Comparison of ENCODE assay signal across 8 cellular contexts in the genomic region with DNA sequence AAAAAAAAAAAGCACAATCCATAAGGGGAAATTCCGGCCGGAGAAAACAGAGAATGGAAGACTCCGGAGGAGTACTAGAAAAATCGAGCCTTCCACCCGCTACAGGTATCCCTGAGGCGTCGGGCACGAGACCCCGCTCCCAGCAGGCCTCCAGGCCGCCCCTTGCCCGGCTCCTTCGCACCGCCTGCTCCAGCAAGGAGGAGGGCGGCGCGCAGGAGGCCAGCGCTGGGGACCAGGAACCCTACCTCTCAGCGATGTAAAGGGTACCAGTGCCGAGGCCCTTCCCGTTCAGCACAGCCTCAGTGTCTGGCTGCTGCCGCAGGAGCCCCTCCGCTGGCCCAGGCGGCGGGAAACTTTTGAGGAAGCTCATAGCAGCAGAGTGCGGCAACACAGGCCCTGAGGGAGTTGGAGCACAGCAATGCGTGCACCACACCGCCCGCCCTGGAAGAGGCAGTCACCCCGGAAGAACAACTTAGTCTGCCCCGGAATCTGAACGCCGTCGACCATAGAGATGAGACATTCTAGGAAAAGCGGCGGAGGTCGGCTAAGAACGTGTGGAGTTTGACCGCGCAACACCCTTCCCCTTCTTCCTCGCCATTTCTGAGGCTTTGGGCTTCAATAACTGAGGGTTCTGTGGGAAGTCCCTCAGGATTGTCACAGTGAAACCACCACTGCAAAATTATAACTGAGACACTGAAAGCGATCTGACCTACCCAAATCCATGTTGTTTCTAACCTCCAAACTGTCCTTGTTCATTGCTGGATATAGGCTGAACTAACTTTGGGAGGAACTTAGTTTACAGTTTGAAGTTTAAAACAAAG. TPM values are rescaled to one million over a fixed set of nuclear protein-coding genes. Genes with fewer than 3 reads are reported as not detected.
A peak's percentile ranks its signal among the peaks of the same experiment; 100 is the strongest.
DNase-seq lines count a peak whose midpoint lies in the region; FAIRE-seq and TF ChIP-seq lines count a peak whose summit lies in the region.

A gene with protein sequence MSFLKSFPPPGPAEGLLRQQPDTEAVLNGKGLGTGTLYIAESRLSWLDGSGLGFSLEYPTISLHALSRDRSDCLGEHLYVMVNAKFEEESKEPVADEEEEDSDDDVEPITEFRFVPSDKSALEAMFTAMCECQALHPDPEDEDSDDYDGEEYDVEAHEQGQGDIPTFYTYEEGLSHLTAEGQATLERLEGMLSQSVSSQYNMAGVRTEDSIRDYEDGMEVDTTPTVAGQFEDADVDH (minus strand): TSS at position 450 of the 821 bp plus-strand sequence. CDS start 80 bp downstream, at position 370.

- peaks cover 24% of the 10 kb centered on the region for H4K20me1 ChIP-seq in Loucy (ENCODE audit: insufficient read depth, low read length, poor library complexity, severe bottlenecking)

- peaks cover 2% of the 10 kb centered on the region for H3K9me3 Mint-ChIP-seq in neural crest cell

- H3K9me3 ChIP-seq in Loucy (ENCODE audit: insufficient read depth, low read depth, low read length) (peaks cover 6% of the 10 kb centered on the region; the same call in 1 of the 2 replicates), stomach smooth muscle (ENCODE audit: control insufficient read depth in 2 of 2, low read length in 2 of 2) (no peaks in the 10 kb centered on the region)

- peak within 1 kb of the TSS; percentile 78 for H3K27ac Mint-ChIP-seq in neural crest cell (ENCODE audit: unreplicated experiment)

- peak; percentile 43 for FAIRE-seq in H54 (lab: Jason Lieb, UNC)

- peak within 1 kb of the TSS; percentile 86 for H3K27ac ChIP-seq in stomach smooth muscle (ENCODE audit: low read length)

- H3F3A ChIP-seq in Loucy (ENCODE audit: low read depth) = peaks cover 5% of the 10 kb centered on the region; the same call in 1 of the 2 replicates

- H3K36me3 ChIP-seq in Loucy (ENCODE audit: insufficient read depth, low read length) (no peaks in the 10 kb centered on the region), stomach smooth muscle (ENCODE audit: control insufficient read depth in 2 of 2, insufficient read depth in 2 of 2, low read length in 2 of 2) (no peaks in the 10 kb centered on the region)

- H3K9ac ChIP-seq in Loucy (ENCODE audit: low read depth, low read length, poor library complexity, severe bottlenecking) (peak within 1 kb of the TSS; percentile 93), stomach smooth muscle (ENCODE audit: low read length in 2 of 2) (peak within 1 kb of the TSS; percentile 93 to 98)

- peak; percentile 88 for TF ChIP-seq POLR2A in H54 (IDR thresholded peaks at IDR 0.05; ENCODE audit: low read depth, low read length)

- peaks cover 3% of the 10 kb centered on the region for H3K36me3 Mint-ChIP-seq in neural crest cell (ENCODE audit: low read depth)

- peak within 1 kb of the TSS; percentile 96 for H3K4me3 Mint-ChIP-seq in neural crest cell

- peak within 1 kb of the TSS; percentile 97 for H3K4me2 ChIP-seq in Loucy (ENCODE audit: low read depth, low read length, poor library complexity, severe bottlenecking)

- H3K27me3 ChIP-seq in Loucy (ENCODE audit: insufficient read depth, low read length, poor library complexity, severe bottlenecking) (peaks cover 7% of the 10 kb centered on the region), stomach smooth muscle (ENCODE audit: control insufficient read depth in 1 of 2, insufficient read depth in 2 of 2, low read length in 2 of 2) (no peaks in the 10 kb centered on the region)

- H3K9me2 ChIP-seq in Loucy (replicated peaks; ENCODE audit: low read depth, low read length) = no peaks in the 10 kb centered on the region

- peak within 1 kb of the TSS; percentile 100 for H2AFZ ChIP-seq in Loucy (ENCODE audit: low read length)

- TF ChIP-seq CTCF in Loucy (conservative IDR thresholded peaks at IDR 0.05; ENCODE audit: low read length) (no peak), foreskin fibroblast (IDR thresholded peaks at IDR 0.05; ENCODE audit: low read depth, low read length) (no peak), neural crest cell (conservative IDR thresholded peaks at IDR 0.05) (no peak)

- peak within 1 kb of the TSS; percentile 100 for H3K4me3 ChIP-seq in Loucy (ENCODE audit: low read length, poor library complexity, severe bottlenecking)
- peak within 1 kb of the TSS; percentile 71 to 88 for H3K4me3 ChIP-seq in foreskin fibroblast (ENCODE audit: low read depth in 1 of 2, low read length in 2 of 2)
- H3K4me3 ChIP-seq in stomach smooth muscle (ENCODE audit: low read length in 2 of 2) = peak within 1 kb of the TSS; percentile 94 to 95

- H3K27me3 Mint-ChIP-seq in neural crest cell (ENCODE audit: low read depth) = peaks cover 3% of the 10 kb centered on the region

- peaks cover 48% of the 10 kb centered on the region for H3K79me2 ChIP-seq in Loucy (ENCODE audit: insufficient read depth, low read length)

- DNase-seq in EL (peak; percentile 91), H54 (ENCODE audit: insufficient read length, low spot score) (peak; percentile 72), SHP77 treated with DMSO at 0.1 percent for 48 hours (lab: John Stamatoyannopoulos, UW) (peak; percentile 93), activated gamma-delta T cell (lab: John Stamatoyannopoulos, UW) (peak; percentile 29), foreskin fibroblast (peak; percentile 81 to 94), neural crest cell (ENCODE audit: low read depth, low spot score) (peak; percentile 66)

- H3K4me1 ChIP-seq in Loucy (ENCODE audit: insufficient read depth, low read length, poor library complexity, severe bottlenecking) = peaks cover 33% of the 10 kb centered on the region
- H3K4me1 ChIP-seq in stomach smooth muscle (ENCODE audit: control insufficient read depth, insufficient read depth, low read length) = peaks cover 9% of the 10 kb centered on the region

- H3K4me1 Mint-ChIP-seq in neural crest cell = peaks cover 24% of the 10 kb centered on the region

RNA-seq across cellular contexts. Expression of the gene that starts here (rescaled TPM):
- total RNA-seq in neural crest cell = 163 and 167 TPM in 2 replicates

Comparison
In these comparisons a context has a peak if more than half of its experiments do, and no peak if none do; other contexts are left out.
1. Peak in every context shown above with its lines: DNase-seq, H3K4me3 ChIP-seq and H3K27ac ChIP-seq.
2. DNase-seq: peak in every context shown above with its lines; median percentile 93 in SHP77 treated with DMSO at 0.1 percent for 48 hours; 91 in EL; 88 in foreskin fibroblast; 72 in H54; 66 in neural crest cell; 29 in activated gamma-delta T cell.